1 cellular context compared by ENCODE assay signal in the genomic region with DNA sequence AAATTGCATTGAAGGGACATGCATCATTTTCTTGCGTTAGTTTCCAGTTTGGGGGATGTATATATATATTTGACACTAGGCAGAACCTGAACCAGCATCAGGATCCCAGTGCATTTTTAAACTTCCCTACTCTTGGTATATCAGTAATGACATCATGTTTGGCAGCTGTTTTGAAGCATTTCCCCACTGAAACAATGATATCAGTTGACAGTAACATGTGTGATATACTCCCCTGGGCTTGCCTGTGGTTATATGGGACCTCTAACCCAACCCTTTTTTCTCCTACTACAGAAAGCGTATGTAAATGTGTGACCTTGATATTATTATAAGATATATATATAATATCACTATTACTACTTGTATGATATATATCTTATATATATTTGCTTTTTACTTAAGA.
TF ChIP-seq lines count a peak whose summit lies in the region.

No MANE protein-coding gene starts in this region.

TF ChIP-seq in WTC11, 78 proteins besides CTCF, POLR2A, EP300 and RAD21 (continued from another document):
- no peak for TF ChIP-seq ZNF425 (CRISPR knock-in tag; conservative IDR thresholded peaks at IDR 0.05)
